ENCODE assay signal across 8 cellular contexts in the genomic region with DNA sequence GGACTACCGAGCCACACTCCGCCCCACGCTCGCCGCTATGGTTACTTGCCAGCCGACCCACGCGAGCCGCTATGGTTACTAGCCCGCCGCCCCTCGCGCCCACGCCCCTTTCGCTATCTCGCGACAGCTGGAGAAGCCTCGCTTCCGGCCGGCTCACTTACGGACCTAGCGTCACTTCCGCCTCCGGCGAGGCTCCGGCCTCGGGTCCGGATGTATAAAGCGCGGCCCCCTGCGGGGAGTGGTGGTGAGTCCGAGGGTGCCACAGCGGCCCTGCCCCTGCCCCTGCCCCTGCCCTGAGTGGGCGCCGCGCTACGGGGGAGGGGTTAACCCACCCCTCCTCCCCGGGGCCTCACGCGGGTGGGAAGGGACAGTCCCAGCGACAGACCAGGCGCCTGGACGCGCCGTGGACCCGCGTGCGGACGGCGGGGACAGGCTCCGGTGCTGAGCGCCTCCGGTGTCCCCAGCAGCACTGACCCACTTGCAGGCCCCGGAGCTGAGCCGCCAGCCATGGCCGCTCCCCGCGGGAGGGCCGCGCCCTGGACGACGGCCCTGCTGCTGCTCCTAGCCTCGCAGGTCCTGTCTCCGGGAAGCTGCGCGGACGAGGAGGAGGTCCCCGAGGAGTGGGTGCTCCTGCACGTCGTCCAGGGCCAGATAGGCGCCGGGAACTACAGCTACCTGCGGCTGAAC. TPM values are rescaled to one million over a fixed set of nuclear protein-coding genes. Genes with fewer than 3 reads are reported as not detected.
DNase-seq lines count a peak whose midpoint lies in the region; ATAC-seq, FAIRE-seq and TF ChIP-seq lines count a peak whose summit lies in the region.

A gene (plus strand): TSS at position 174 of the 687 bp plus-strand sequence. CDS start 334 bp downstream, at position 508.
A gene (minus strand): TSS at position 77 of the 687 bp plus-strand sequence. CDS start 13,024 bp downstream, outside the sequence.

- no peak for TF ChIP-seq CTCF in GM13977 (IDR thresholded peaks at IDR 0.05; ENCODE audit: extremely low read depth, insufficient read depth, missing control alignments)
- TF ChIP-seq CTCF in psoas muscle (IDR thresholded peaks at IDR 0.05) = no peak

- H3K4me3 ChIP-seq in psoas muscle = peak within 1 kb of the TSS; percentile 90

- H3K27ac ChIP-seq in psoas muscle = peak within 1 kb of the TSS; percentile 99

- intact Hi-C loops in left ventricle myocardium superior (cut with micrococcal nuclease) = no loop called here
- intact Hi-C loops in psoas muscle (cut with DNase I) = loop anchor here (2.0 to 5.0 kb wide), 2 partner anchors 21 to 50 kb away; a partner anchor contains a TSS

- H3K4me1 Mint-ChIP-seq in T-helper 1 cell treated with Interleukin-12 subunit alpha and Interleukin-12 subunit beta and Interleukin-4 antibody, amounts not matched to agents 30 μg/mL and 1 μg/mL, for 36 hours (ENCODE audit: low read depth) = peaks cover 32% of the 10 kb centered on the region

- H3K27ac Mint-ChIP-seq in T-helper 1 cell treated with Interleukin-12 subunit alpha and Interleukin-12 subunit beta and Interleukin-4 antibody, amounts not matched to agents 30 μg/mL and 1 μg/mL, for 36 hours = peak within 1 kb of the TSS; percentile 86

- peak within 1 kb of the TSS; percentile 86 for H3K4me3 Mint-ChIP-seq in T-helper 1 cell treated with Interleukin-12 subunit alpha and Interleukin-12 subunit beta and Interleukin-4 antibody, amounts not matched to agents 30 μg/mL and 1 μg/mL, for 36 hours

- H3K36me3 ChIP-seq in psoas muscle (ENCODE audit: insufficient read depth in 1 of 2, low read depth in 1 of 2) = peaks cover 3 to 28% of the 10 kb centered on the region in 2 donors

- H3K4me1 ChIP-seq in psoas muscle = peaks cover 37% of the 10 kb centered on the region

- in situ Hi-C loops in GM13977 (cut with MboI; ENCODE audit: low pct_unique_long_range_greater_than_20kb, low sequenced_read_pairs, unreplicated experiment) = no loop called here

- H3K27me3 ChIP-seq in psoas muscle (ENCODE audit: insufficient read depth in 3 of 3, low read length in 2 of 3) = no peaks in the 10 kb centered on the region

- DNase-seq in GM13977 (ENCODE audit: low spot score) = peak; percentile 96
- DNase-seq in NCI-H1694 (lab: John Stamatoyannopoulos, UW) = peak; percentile 63
- DNase-seq in amygdala (lab: John Stamatoyannopoulos, UW) = peak; percentile 55 to 97 (median 89)
- peak; percentile 98 for DNase-seq in left ventricle myocardium superior
- peak; percentile 98 to 99 for DNase-seq in psoas muscle
- peak; percentile 96 for DNase-seq in urothelium cell line (ENCODE audit: low spot score)

- H3K36me3 Mint-ChIP-seq in T-helper 1 cell treated with Interleukin-12 subunit alpha and Interleukin-12 subunit beta and Interleukin-4 antibody, amounts not matched to agents 30 μg/mL and 1 μg/mL, for 36 hours (ENCODE audit: low read depth) = peaks cover 15% of the 10 kb centered on the region

- FAIRE-seq in urothelium cell line (lab: Jason Lieb, UNC) = no peak

- ATAC-seq in HG02884 (IDR thresholded peaks at IDR 0.05; ENCODE audit: unreplicated experiment) (peak; percentile 89), left ventricle myocardium superior (peak; percentile 99), psoas muscle (peak; percentile 96 to 97 (median 96))

- H3K9me3 ChIP-seq in psoas muscle = no peaks in the 10 kb centered on the region

- WGBS in psoas muscle, 3 donors = 0 to 1% (median 0%) methylated on average over 40 to 73 of the region's 73 CpGs

- peaks cover 2% of the 10 kb centered on the region for H3K9me3 Mint-ChIP-seq in T-helper 1 cell treated with Interleukin-12 subunit alpha and Interleukin-12 subunit beta and Interleukin-4 antibody, amounts not matched to agents 30 μg/mL and 1 μg/mL, for 36 hours

- H3K27me3 Mint-ChIP-seq in T-helper 1 cell treated with Interleukin-12 subunit alpha and Interleukin-12 subunit beta and Interleukin-4 antibody, amounts not matched to agents 30 μg/mL and 1 μg/mL, for 36 hours (ENCODE audit: low read depth) = no peaks in the 10 kb centered on the region

RNA-seq across cellular contexts. Expression of the first gene that starts in this region (rescaled TPM):
- total RNA-seq in left ventricle myocardium superior (13.6 TPM), psoas muscle (10 to 100 TPM; 16.5 to 23.6 (median 20.0) TPM)
- polyA plus RNA-seq in psoas muscle = 10 to 100 TPM in 2 of 3 donors, 1 to 10 TPM in 1; 9.2 to 42.1 (median 18.7) TPM

RNA-seq across cellular contexts. Expression of the second gene that starts in this region (rescaled TPM):
- total RNA-seq in left ventricle myocardium superior (8.6 TPM), psoas muscle (10 to 100 TPM in 1 of 4 donors, 1 to 10 TPM in 3; 4.7 to 14.4 (median 5.8) TPM)
- 1 to 10 TPM; 3.1 to 8.3 (median 5.5) TPM for polyA plus RNA-seq in psoas muscle

Comparison
In these comparisons a context has a peak if more than half of its experiments do, and no peak if none do; other contexts are left out.
1. Peak in every context shown above with its lines: DNase-seq, ATAC-seq, H3K4me3 ChIP-seq and H3K27ac ChIP-seq.